In genomic region chr3:6281662-6282061, GRCh38 we compare ENCODE assay signal across 20 cellular contexts.
"Had no signal": no experiment of that assay in that cellular context is flagged by ENCODE, and none has a peak within 500 bp of the region (broad histone marks: within the 10 kb centered on the region; RNA-seq: fewer than 3 reads in every experiment).

No MANE protein-coding gene starts in this region.

- H3K27ac ChIP-seq: gastroesophageal sphincter, heart right ventricle, neural progenitor cell, sigmoid colon, spleen, thoracic aorta had no signal

- H3K4me3 ChIP-seq: gastroesophageal sphincter, heart right ventricle, lung, neural progenitor cell, sigmoid colon, spleen, thoracic aorta had no signal

- H3K9me3 Mint-ChIP-seq: neural progenitor cell had no signal

- FAIRE-seq: TTC549 had no signal

- H3K4me3 Mint-ChIP-seq: activated CD8-positive, alpha-beta T cell treated with anti-CD3 and anti-CD28 coated beads, Interleukin-2, amount 10 ng/mL, durations not matched to agents 7 days and 5 days; activated naive CD8-positive, alpha-beta T cell; activated T-cell treated with anti-CD3 and anti-CD28 coated beads, Interleukin-2, amount 50 U/mL, for 72 hours; neural progenitor cell; WTC11 had no signal

- H3K4me1 ChIP-seq: gastroesophageal sphincter, heart right ventricle, neural progenitor cell, sigmoid colon had no signal

- H3K9me3 ChIP-seq: gastroesophageal sphincter, heart right ventricle, sigmoid colon, thoracic aorta had no signal

- H3K9ac ChIP-seq: neural progenitor cell had no signal

- H3K27me3 Mint-ChIP-seq: activated naive CD8-positive, alpha-beta T cell had no signal

- H3K27ac Mint-ChIP-seq: activated CD8-positive, alpha-beta T cell treated with anti-CD3 and anti-CD28 coated beads, Interleukin-2, amount 10 ng/mL, durations not matched to agents 7 days and 5 days; activated naive CD8-positive, alpha-beta T cell; activated T-cell treated with anti-CD3 and anti-CD28 coated beads, Interleukin-2, amount 50 U/mL, for 72 hours; neural progenitor cell; WTC11 had no signal

- H3K4me2 ChIP-seq: neural progenitor cell had no signal

- ATAC-seq: activated CD8-positive, alpha-beta T cell treated with anti-CD3 and anti-CD28 coated beads, Interleukin-2, amount 10 ng/mL, durations not matched to agents 7 days and 5 days; activated T-cell treated with anti-CD3 and anti-CD28 coated beads, Interleukin-2, amount 50 U/mL, for 72 hours; gastroesophageal sphincter; heart right ventricle; left cardiac atrium; WTC11 had no signal

- DNase-seq: activated CD4-positive, alpha-beta T cell treated with anti-CD3 and anti-CD28 coated beads for 48 hours; activated CD8-positive, alpha-beta memory T cell treated with anti-CD3 and anti-CD28 coated beads, Interleukin-2, amount 50 U/mL, for 4 hours; activated CD8-positive, alpha-beta T cell treated with anti-CD3 and anti-CD28 coated beads, Interleukin-2, amount 10 ng/mL, durations not matched to agents 7 days and 5 days; activated gamma-delta T cell treated with Interleukin-2 at 50 U/mL for 16 hours; activated T-cell treated with anti-CD3 and anti-CD28 coated beads, Interleukin-2, amount 50 U/mL, for 72 hours; amniotic stem cell; erythroblast; heart right ventricle; left cardiac atrium; midbrain; sigmoid colon; spleen; stimulated activated CD4-positive, alpha-beta T cell treated with anti-CD3 and anti-CD28 coated beads, Interleukin-1b, Interleukin-23, amount 100 ng/mL, for 48 hours had no signal

- H3K27me3 ChIP-seq: heart right ventricle, neural progenitor cell, sigmoid colon, spleen had no signal

- H2AFZ ChIP-seq: neural progenitor cell had no signal

- H3K36me3 ChIP-seq: gastroesophageal sphincter, heart right ventricle, neural progenitor cell, sigmoid colon, spleen, thoracic aorta had no signal

- H3K4me1 Mint-ChIP-seq: neural progenitor cell had no signal
